Comparison of ENCODE assay signal across 1 cellular context in the genomic region with DNA sequence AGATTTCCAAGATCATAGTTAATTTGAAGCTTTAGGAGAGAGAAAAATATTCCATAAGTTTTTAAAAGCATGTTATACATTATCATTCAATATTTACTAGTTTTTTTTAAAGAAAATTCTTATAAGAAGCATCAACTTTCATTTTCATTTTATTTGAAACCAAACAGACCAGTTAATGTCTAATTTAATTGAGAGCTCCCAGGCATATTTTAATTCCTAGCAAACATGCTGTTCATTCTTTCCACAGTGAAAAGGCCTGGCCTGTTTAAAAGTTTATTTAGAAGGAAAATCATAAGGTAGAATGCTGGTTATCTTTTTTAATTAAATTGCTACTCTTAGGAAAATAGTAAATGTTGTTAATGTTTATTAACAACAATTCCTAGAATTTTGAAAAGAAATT.
TF ChIP-seq lines count a peak whose summit lies in the region.

No MANE protein-coding gene starts in this region.

TF ChIP-seq in GM23338, 12 proteins besides CTCF, POLR2A, EP300 and RAD21 (continued from another document):
- TF ChIP-seq, protein P1, sequence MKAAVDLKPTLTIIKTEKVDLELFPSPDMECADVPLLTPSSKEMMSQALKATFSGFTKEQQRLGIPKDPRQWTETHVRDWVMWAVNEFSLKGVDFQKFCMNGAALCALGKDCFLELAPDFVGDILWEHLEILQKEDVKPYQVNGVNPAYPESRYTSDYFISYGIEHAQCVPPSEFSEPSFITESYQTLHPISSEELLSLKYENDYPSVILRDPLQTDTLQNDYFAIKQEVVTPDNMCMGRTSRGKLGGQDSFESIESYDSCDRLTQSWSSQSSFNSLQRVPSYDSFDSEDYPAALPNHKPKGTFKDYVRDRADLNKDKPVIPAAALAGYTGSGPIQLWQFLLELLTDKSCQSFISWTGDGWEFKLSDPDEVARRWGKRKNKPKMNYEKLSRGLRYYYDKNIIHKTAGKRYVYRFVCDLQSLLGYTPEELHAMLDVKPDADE (IDR thresholded peaks at IDR 0.05): no peak
- TF ChIP-seq ZNF331 (CRISPR knock-in tag; IDR thresholded peaks at IDR 0.05; ENCODE audit: low read depth) (no peak), JUNB (IDR thresholded peaks at IDR 0.05; ENCODE audit: unreplicated experiment) (no peak), REST (IDR thresholded peaks at IDR 0.05; ENCODE audit: unreplicated experiment) (no peak), ZNF114 (CRISPR knock-in tag; IDR thresholded peaks at IDR 0.05) (no peak), NANOG (IDR thresholded peaks at IDR 0.05; ENCODE audit: borderline replicate concordance) (no peak)
